Comparison of ENCODE assay signal across 8 cellular contexts in the genomic region with DNA sequence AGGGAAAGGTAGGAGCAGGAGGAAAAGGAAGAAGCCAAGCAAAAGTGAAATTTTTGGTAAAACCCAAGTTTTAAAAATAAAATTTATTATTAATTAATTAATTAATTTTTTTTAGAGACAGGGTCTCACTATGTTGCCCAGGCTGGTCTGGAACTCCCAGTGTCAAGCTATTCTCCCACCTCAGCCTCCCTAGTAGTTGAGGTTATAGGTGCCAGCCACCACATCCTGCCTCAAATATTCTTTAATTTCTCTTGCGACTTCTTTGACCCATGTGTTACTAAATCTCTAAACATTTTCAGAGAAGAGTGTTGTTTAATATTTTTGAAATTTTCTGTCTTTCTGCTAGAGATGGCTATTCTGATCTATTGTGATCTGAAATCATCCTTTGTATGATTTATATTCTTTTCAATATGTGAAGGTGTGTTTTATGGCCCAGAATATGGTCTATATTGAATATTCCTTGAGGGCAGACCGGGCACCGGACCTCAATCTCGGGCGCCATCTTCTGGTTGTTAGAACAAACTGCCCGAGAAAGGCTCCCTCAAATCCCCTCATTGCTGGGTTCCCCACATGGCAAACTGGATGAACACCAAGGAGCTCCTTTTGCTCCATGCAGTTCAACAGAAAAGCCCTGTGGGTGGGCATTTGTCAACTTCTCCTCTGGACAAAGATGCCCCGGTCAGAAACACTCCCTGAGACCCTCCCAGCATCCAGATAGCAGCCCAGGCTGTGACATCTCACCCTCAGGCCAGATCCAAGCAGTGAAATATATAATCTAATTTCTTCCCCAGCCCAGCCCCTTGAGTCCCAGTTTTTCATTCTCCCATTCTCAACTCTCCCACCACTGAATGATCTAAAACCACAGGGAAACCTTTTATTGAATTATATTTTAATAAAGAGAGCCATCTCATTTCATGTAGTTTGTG.
DNase-seq lines count a peak whose midpoint lies in the region; ATAC-seq and TF ChIP-seq lines count a peak whose summit lies in the region.

No MANE protein-coding gene starts in this region.

- intact Hi-C loops in left lung (cut with DNase I) = loop anchor here in 1 of 2 donors (10.0 kb wide), 2 partner anchors 120 to 210 kb away; partner anchors contain the start of gene PRDM4

- DNase-seq in A172 (ENCODE audit: low spot score) (peak; percentile 53), GM04504 (ENCODE audit: low read depth) (peak; percentile 11), M059J (ENCODE audit: low read depth) (peak; percentile 41), SK-MEL-5 (ENCODE audit: low read depth, low spot score) (peak; percentile 78), T47D (ENCODE audit: low read depth in 1 of 2, low spot score in 1 of 2) (peak; percentile 48 to 74), left lung (peak in 1 of 2 donors; percentile 39)
- peak; percentile 13 to 19 for DNase-seq in stimulated activated CD8-positive, alpha-beta memory T cell treated with anti-CD3 and anti-CD28 coated beads, Interleukin-2, amount 100 ng/mL, for 48 hours (ENCODE audit: low read depth in 2 of 2)

- TF ChIP-seq CTCF in left lung (IDR thresholded peaks at IDR 0.05) = peak; percentile 58 to 66

- H3K4me1 ChIP-seq in left lung = no peaks in the 10 kb centered on the region

- H3K4me3 ChIP-seq in left lung = no peak overlapping the region

- ATAC-seq in left lung (peak; percentile 95), GM18870 (IDR thresholded peaks at IDR 0.05; ENCODE audit: unreplicated experiment) (no peak)

- no peaks in the 10 kb centered on the region for H3K9me3 ChIP-seq in left lung

- H3K27ac ChIP-seq in left lung = no peak overlapping the region

- peaks cover 0 to 11% of the 10 kb centered on the region in 2 donors for H3K27me3 ChIP-seq in left lung

- no peaks in the 10 kb centered on the region for H3K36me3 ChIP-seq in left lung

- in situ Hi-C loops in SK-MEL-5 (cut with HindIII; ENCODE audit: low pct_unique_long_range_greater_than_20kb, low sequenced_read_pairs) = no loop called here
- in situ Hi-C loops in T47D (cut with HindIII; ENCODE audit: low pct_unique_long_range_greater_than_20kb, low sequenced_read_pairs) = no loop called here
